16 cellular contexts compared by ENCODE assay signal in genomic region chr11:78363018-78363619, GRCh38.
"Had no signal": no experiment of that assay in that cellular context is flagged by ENCODE, and none has a peak within 500 bp of the region (broad histone marks: within the 10 kb centered on the region; RNA-seq: fewer than 3 reads in every experiment).

No MANE protein-coding gene starts in this region.

- FAIRE-seq: bronchial epithelial cell had no signal

- ATAC-seq: activated CD4-positive, alpha-beta T cell treated with anti-CD3 and anti-CD28 coated beads for 36 hours; activated CD8-positive, alpha-beta T cell treated with anti-CD3 and anti-CD28 coated beads for 36 hours; activated naive CD8-positive, alpha-beta T cell treated with anti-CD3 and anti-CD28 coated beads, Interleukin-2, amount 50 U/mL, for 24 hours; foreskin keratinocyte had no signal

- H3K4me1 ChIP-seq: foreskin keratinocyte had no signal

- H3K27ac ChIP-seq: ascending aorta, foreskin keratinocyte, ovary, stomach, thoracic aorta, vagina, WERI-Rb-1 had no signal

- H3K4me3 ChIP-seq: ascending aorta, ovary, skin epidermis, stomach, thoracic aorta, vagina had no signal

- DNase-seq: activated CD4-positive, alpha-beta T cell treated with anti-CD3 and anti-CD28 coated beads for 36 hours; activated CD8-positive, alpha-beta T cell treated with anti-CD3 and anti-CD28 coated beads for 36 hours; activated naive CD4-positive, alpha-beta T cell treated with Interleukin-2 at 50 U/mL for 16 hours; activated naive CD8-positive, alpha-beta T cell treated with anti-CD3 and anti-CD28 coated beads, Interleukin-2, amount 50 U/mL, for 24 hours; foreskin keratinocyte; ovary; retina; stimulated activated CD4-positive, alpha-beta T cell treated with anti-CD3 and anti-CD28 coated beads, Interleukin-4, amount 100 ng/mL, for 4 hours; stomach; T-helper 9 cell; WERI-Rb-1 had no signal

- H3K9me3 ChIP-seq: ovary, stomach, thoracic aorta, vagina had no signal

- H3K27me3 ChIP-seq: ascending aorta, foreskin keratinocyte, ovary, stomach, vagina had no signal

- H3K36me3 ChIP-seq: ascending aorta, ovary, stomach, thoracic aorta, vagina, WERI-Rb-1 had no signal
